8 cellular contexts compared by ENCODE assay signal in genomic region chr12:2795291-2796186, GRCh38. TPM values are rescaled to one million over a fixed set of nuclear protein-coding genes. Genes with fewer than 3 reads are reported as not detected.
DNase-seq lines count a peak whose midpoint lies in the region; ATAC-seq and TF ChIP-seq lines count a peak whose summit lies in the region.

No MANE protein-coding gene starts in this region.

- DNase-seq in AG04450 (ENCODE audit: low read depth, low spot score) (no peak), NCI-H510A (lab: John Stamatoyannopoulos, UW) (peak; percentile 50), endothelial cell (ENCODE audit: low spot score) (peak; percentile 62), midbrain (lab: John Stamatoyannopoulos, UW) (peak; percentile 89)
- DNase-seq in activated CD8-positive, alpha-beta memory T cell treated with anti-CD3 and anti-CD28 coated beads, Interleukin-2, amount 10 ng/mL, durations not matched to agents 7 days and 5 days = peak; percentile 80
- peak; percentile 61 to 69 for DNase-seq in stimulated activated CD8-positive, alpha-beta memory T cell treated with anti-CD3 and anti-CD28 coated beads, Interleukin-15, amount 100 ng/mL, for 48 hours (ENCODE audit: low read depth in 2 of 2)

- H3K27ac ChIP-seq in AG04450 (ENCODE audit: low read depth, low read length) = peak overlapping the region; percentile 21

- peak overlapping the region; percentile 91 for H3K4me3 Mint-ChIP-seq in activated CD8-positive, alpha-beta memory T cell treated with anti-CD3 and anti-CD28 coated beads, Interleukin-2, amount 10 ng/mL, durations not matched to agents 7 days and 5 days
- H3K4me3 Mint-ChIP-seq in endothelial cell (ENCODE audit: unreplicated experiment) = peak overlapping the region; percentile 95

- POLR2A ChIA-PET in AG04450 (lab: Yijun Ruan, JAX) = interaction anchor here (0.7 to 1.4 kb wide), 2 partner anchors 17 to 1386 kb away, joined by 4 to 6 read pairs; no protein-coding TSS in a partner anchor

- peak overlapping the region; percentile 92 for H3K4me3 ChIP-seq in AG04450 (ENCODE audit: low read depth, low read length)

- no peaks in the 10 kb centered on the region for H3K9me3 Mint-ChIP-seq in activated CD8-positive, alpha-beta memory T cell treated with anti-CD3 and anti-CD28 coated beads, Interleukin-2, amount 10 ng/mL, durations not matched to agents 7 days and 5 days (ENCODE audit: low read depth)
- no peaks in the 10 kb centered on the region for H3K9me3 Mint-ChIP-seq in endothelial cell (ENCODE audit: unreplicated experiment)

- H3K4me1 Mint-ChIP-seq in activated CD8-positive, alpha-beta memory T cell treated with anti-CD3 and anti-CD28 coated beads, Interleukin-2, amount 10 ng/mL, durations not matched to agents 7 days and 5 days = peaks cover 19% of the 10 kb centered on the region
- H3K4me1 Mint-ChIP-seq in endothelial cell (ENCODE audit: unreplicated experiment) = peaks cover 18% of the 10 kb centered on the region

- H3K27me3 ChIP-seq in AG04450 (ENCODE audit: control insufficient read depth, insufficient read depth, low read length) = peaks cover 13% of the 10 kb centered on the region

- peaks cover 29% of the 10 kb centered on the region for H3K36me3 Mint-ChIP-seq in activated CD8-positive, alpha-beta memory T cell treated with anti-CD3 and anti-CD28 coated beads, Interleukin-2, amount 10 ng/mL, durations not matched to agents 7 days and 5 days
- peaks cover 30% of the 10 kb centered on the region for H3K36me3 Mint-ChIP-seq in endothelial cell (ENCODE audit: low read depth, unreplicated experiment)

- CTCF ChIA-PET in AG04450 (lab: Charles Lee) = interaction anchor here (2.1 to 2.3 kb wide), 2 partner anchors 11 to 18 kb away, joined by 10 to 15 read pairs; partner anchors contain the start of gene ITFG2
- CTCF ChIA-PET in activated CD8-positive, alpha-beta memory T cell treated with anti-CD3 and anti-CD28 coated beads, Interleukin-2, amount 10 ng/mL, durations not matched to agents 7 days and 5 days (lab: Charles Lee) = interaction anchor here (0.7 to 4.2 kb wide), 8 partner anchors 10 to 149 kb away, joined by 3 to 29 read pairs (median 4); partner anchors contain the start of genes FOXM1, ITFG2 and RHNO1

- peak overlapping the region; percentile 85 for H3K27ac Mint-ChIP-seq in activated CD8-positive, alpha-beta memory T cell treated with anti-CD3 and anti-CD28 coated beads, Interleukin-2, amount 10 ng/mL, durations not matched to agents 7 days and 5 days
- H3K27ac Mint-ChIP-seq in endothelial cell (ENCODE audit: unreplicated experiment) = peak overlapping the region; percentile 50

- H3K9me3 ChIP-seq in AG04450 (ENCODE audit: control insufficient read depth, insufficient read depth, low read length) = no peaks in the 10 kb centered on the region; the same call in 1 of the 2 replicates

- TF ChIP-seq CTCF in AG04450 (IDR thresholded peaks at IDR 0.05; ENCODE audit: low read depth, low read length) (0 out of 2 replicates have a peak, but pooled peaks have one; percentile 1), endothelial cell (IDR thresholded peaks at IDR 0.05; ENCODE audit: unreplicated experiment) (no peak)

- H3K27me3 Mint-ChIP-seq in activated CD8-positive, alpha-beta memory T cell treated with anti-CD3 and anti-CD28 coated beads, Interleukin-2, amount 10 ng/mL, durations not matched to agents 7 days and 5 days = peaks cover 5% of the 10 kb centered on the region
- H3K27me3 Mint-ChIP-seq in endothelial cell (ENCODE audit: unreplicated experiment) = peaks cover 8% of the 10 kb centered on the region

- ATAC-seq in GM18858 (IDR thresholded peaks at IDR 0.05; ENCODE audit: unreplicated experiment) (peak; percentile 38), HG03064 (IDR thresholded peaks at IDR 0.05; ENCODE audit: low read depth, unreplicated experiment) (peak; percentile 52)
- peak; percentile 77 for ATAC-seq in activated CD8-positive, alpha-beta memory T cell treated with anti-CD3 and anti-CD28 coated beads, Interleukin-2, amount 10 ng/mL, durations not matched to agents 7 days and 5 days

RNA-seq across cellular contexts. Expression of gene FKBP4, which starts 0.8 kb away (rescaled TPM):
- polyA plus RNA-seq in AG04450 (2011; rRNA removed) = 30.0 and 34.1 TPM in 2 replicates
- polyA minus RNA-seq in AG04450 (2011; rRNA and poly(A)+ RNA removed) = 34.1 and 35.3 TPM in 2 replicates
- total RNA-seq in activated CD8-positive, alpha-beta memory T cell treated with anti-CD3 and anti-CD28 coated beads, Interleukin-2, amount 10 ng/mL, durations not matched to agents 7 days and 5 days = 100 to 1,000 TPM in 1 of 2 experiments, 10 to 100 TPM in 1; 78.2 to 109 TPM
- total RNA-seq in endothelial cell (ENCODE audit: unreplicated experiment) = 39.6 TPM

RNA-seq across cellular contexts. Expression of gene ITFG2, which starts 16.9 kb away (rescaled TPM):
- polyA plus RNA-seq in AG04450 (2011; rRNA removed) = 17.4 and 18.6 TPM in 2 replicates
- 23.6 and 42.5 TPM in 2 replicates for polyA minus RNA-seq in AG04450 (2011; rRNA and poly(A)+ RNA removed)
- 10 to 100 TPM; 28.8 to 34.9 TPM for total RNA-seq in activated CD8-positive, alpha-beta memory T cell treated with anti-CD3 and anti-CD28 coated beads, Interleukin-2, amount 10 ng/mL, durations not matched to agents 7 days and 5 days
- 16.3 TPM for total RNA-seq in endothelial cell (ENCODE audit: unreplicated experiment)

RNA-seq across cellular contexts. Expression of gene NRIP2, which starts 39.3 kb away (rescaled TPM):
- polyA plus RNA-seq in AG04450 (2011; rRNA removed) = 0.66 and 0.99 TPM in 2 replicates
- polyA minus RNA-seq in AG04450 (2011; rRNA and poly(A)+ RNA removed) = 0.74 and 0.92 TPM in 2 replicates
- not detected for total RNA-seq in activated CD8-positive, alpha-beta memory T cell treated with anti-CD3 and anti-CD28 coated beads, Interleukin-2, amount 10 ng/mL, durations not matched to agents 7 days and 5 days
- 0.13 TPM for total RNA-seq in endothelial cell (ENCODE audit: unreplicated experiment)
